14 cellular contexts compared by ENCODE assay signal in genomic region chr5:137218896-137219295, GRCh38.
DNase-seq lines count a peak whose midpoint lies in the region; ATAC-seq and TF ChIP-seq lines count a peak whose summit lies in the region.
"Had no signal": no experiment of that assay in that cellular context is flagged by ENCODE, and none has a peak within 500 bp of the region (broad histone marks: within the 10 kb centered on the region; RNA-seq: fewer than 3 reads in every experiment).

No MANE protein-coding gene starts in this region.

- H3K9me3 ChIP-seq in PC-9 (ENCODE audit: insufficient read depth, low read depth) (no peaks in the 10 kb centered on the region), esophagus squamous epithelium (no peaks in the 10 kb centered on the region)
- H3K9me3 ChIP-seq: right lobe of liver had no signal

- TF ChIP-seq CTCF in HFFc6 (IDR thresholded peaks at IDR 0.05) (no peak), PC-9 (conservative IDR thresholded peaks at IDR 0.05) (no peak), epithelial cell of esophagus (IDR thresholded peaks at IDR 0.05; ENCODE audit: insufficient read depth, low read depth, low read length, missing control alignments) (no peak), esophagus squamous epithelium (IDR thresholded peaks at IDR 0.05) (no peak)

- peak overlapping the region; percentile 61; the same call in 1 of the 2 replicates for H3K27ac Mint-ChIP-seq in HFFc6
- H3K27ac Mint-ChIP-seq: CD8-positive, alpha-beta T cell; stimulated activated naive CD8-positive, alpha-beta T cell treated with anti-CD3 and anti-CD28 coated beads, Interleukin-15, amount 100 ng/mL, for 72 hours had no signal

- peak; percentile 32 for DNase-seq in A172 (ENCODE audit: low spot score)
- no peak for DNase-seq in HFFc6
- DNase-seq in PC-9 = no peak
- DNase-seq in epithelial cell of esophagus (ENCODE audit: low read depth) = peak; percentile 53
- DNase-seq in Right ventricle myocardium superior = no peak
- no peak for DNase-seq in esophagus squamous epithelium (lab: John Stamatoyannopoulos, UW)
- DNase-seq in COLO668 (lab: John Stamatoyannopoulos, UW; ENCODE audit: unreplicated experiment) = no peak
- DNase-seq in NOMO-1 treated with dmso at 0.1 percent for 144 hours (lab: John Stamatoyannopoulos, UW; ENCODE audit: unreplicated experiment) = no peak
- DNase-seq: activated gamma-delta T cell; CD8-positive, alpha-beta T cell; MM.1S; NK-92 treated with Interleukin-12 subunit alpha and Interleukin-12 subunit beta, amount 100 ng/mL, for 24 hours; right lobe of liver; stimulated activated naive CD8-positive, alpha-beta T cell treated with anti-CD3 and anti-CD28 coated beads, Interleukin-15, amount 100 ng/mL, for 72 hours had no signal

- H3K27me3 ChIP-seq in PC-9 (ENCODE audit: insufficient read depth, low read depth) (no peaks in the 10 kb centered on the region), esophagus squamous epithelium (no peaks in the 10 kb centered on the region)
- H3K27me3 ChIP-seq: right lobe of liver had no signal

- CTCF ChIA-PET in PC-9 (lab: Charles Lee) = interaction anchor here (0.6 to 1.8 kb wide), 3 partner anchors 101 to 767 kb away, joined by 3 to 11 read pairs (median 4); no protein-coding TSS in a partner anchor

- intact Hi-C loops in PC-9 (cut with micrococcal nuclease; ENCODE audit: unreplicated experiment) (loop anchor here (1.0 to 2.0 kb wide), 3 partner anchors 16 to 141 kb away; no protein-coding TSS in a partner anchor), Right ventricle myocardium superior (cut with DNase I) (no loop called here), esophagus squamous epithelium (cut with DNase I) (loop anchor here (10.0 kb wide), 1 partner anchor 414 kb away; no protein-coding TSS in a partner anchor)

- no peak overlapping the region for H3K4me3 ChIP-seq in PC-9
- no peak overlapping the region for H3K4me3 ChIP-seq in epithelial cell of esophagus (ENCODE audit: low read length)
- no peak overlapping the region for H3K4me3 ChIP-seq in esophagus squamous epithelium
- H3K4me3 ChIP-seq: right lobe of liver had no signal

- peaks cover 9% of the 10 kb centered on the region for H3F3A ChIP-seq in PC-9 (ENCODE audit: insufficient read depth, low read depth)

- 31 to 40% methylated on average over 1 of the region's 1 CpG for WGBS in esophagus squamous epithelium, 2 donors

- H3K4me1 ChIP-seq in PC-9 (replicated peaks; ENCODE audit: insufficient read depth) (peaks cover 29% of the 10 kb centered on the region), esophagus squamous epithelium (peaks cover 5 to 17% (median 11%) of the 10 kb centered on the region in 3 donors)
- H3K4me1 ChIP-seq: right lobe of liver had no signal

- H2AFZ ChIP-seq in PC-9 = no peak overlapping the region

- H3K27me3 Mint-ChIP-seq in HFFc6 (ENCODE audit: insufficient read depth) = no peaks in the 10 kb centered on the region
- H3K27me3 Mint-ChIP-seq: stimulated activated naive CD8-positive, alpha-beta T cell treated with anti-CD3 and anti-CD28 coated beads, Interleukin-15, amount 100 ng/mL, for 72 hours had no signal

- H3K4me3 Mint-ChIP-seq in HFFc6 = no peak overlapping the region
- H3K4me3 Mint-ChIP-seq: CD8-positive, alpha-beta T cell; stimulated activated naive CD8-positive, alpha-beta T cell treated with anti-CD3 and anti-CD28 coated beads, Interleukin-15, amount 100 ng/mL, for 72 hours had no signal

- H3K4me2 ChIP-seq in PC-9 = peak overlapping the region; percentile 62

- POLR2A ChIA-PET in PC-9 (lab: Charles Lee; ENCODE audit: unreplicated experiment) = no interaction called here

- TF ChIP-seq POLR2A in esophagus squamous epithelium (IDR thresholded peaks at IDR 0.05) = no peak

- no peaks in the 10 kb centered on the region for H3K9me3 Mint-ChIP-seq in HFFc6
- H3K9me3 Mint-ChIP-seq: CD8-positive, alpha-beta T cell; stimulated activated naive CD8-positive, alpha-beta T cell treated with anti-CD3 and anti-CD28 coated beads, Interleukin-15, amount 100 ng/mL, for 72 hours had no signal

- no peaks in the 10 kb centered on the region for H4K20me1 ChIP-seq in PC-9 (ENCODE audit: insufficient read depth)

- ATAC-seq in Right ventricle myocardium superior (ENCODE audit: poor library complexity) = no peak
- ATAC-seq: CD8-positive, alpha-beta T cell; stimulated activated naive CD8-positive, alpha-beta T cell treated with anti-CD3 and anti-CD28 coated beads, Interleukin-15, amount 100 ng/mL, for 72 hours had no signal

- no peaks in the 10 kb centered on the region; the same call in 1 of the 2 replicates for H3K36me3 Mint-ChIP-seq in HFFc6 (ENCODE audit: low read depth)
- H3K36me3 Mint-ChIP-seq: CD8-positive, alpha-beta T cell had no signal

- no TSS peak for BruUV-seq in PC-9 (replicated peaks; lab: Mats Ljungman, UMichigan)

- no peaks in the 10 kb centered on the region for H3K36me3 ChIP-seq in PC-9 (ENCODE audit: low read depth)
- no peaks in the 10 kb centered on the region for H3K36me3 ChIP-seq in esophagus squamous epithelium
- H3K36me3 ChIP-seq: right lobe of liver had no signal

- peak overlapping the region; percentile 48; the same call in 1 of the 2 replicates for H3K27ac ChIP-seq in PC-9
- H3K27ac ChIP-seq in esophagus squamous epithelium = no peak overlapping the region
- H3K27ac ChIP-seq: right lobe of liver had no signal

- H3K9me2 ChIP-seq in PC-9 (ENCODE audit: insufficient read depth) = no peaks in the 10 kb centered on the region

- H3K79me2 ChIP-seq in PC-9 (ENCODE audit: low read depth) = no peaks in the 10 kb centered on the region

- peaks cover 72% of the 10 kb centered on the region for H3K4me1 Mint-ChIP-seq in HFFc6 (ENCODE audit: low read depth)
- H3K4me1 Mint-ChIP-seq: stimulated activated naive CD8-positive, alpha-beta T cell treated with anti-CD3 and anti-CD28 coated beads, Interleukin-15, amount 100 ng/mL, for 72 hours had no signal

Comparison
In these comparisons a context has a peak if more than half of its experiments do, and no peak if none do; other contexts are left out.
1. DNase-seq: peak in A172 (single experiment) and epithelial cell of esophagus (single experiment); none in HFFc6 (single experiment), PC-9 (0 of 2), Right ventricle myocardium superior (single experiment), esophagus squamous epithelium (single experiment), COLO668 (single experiment) and NOMO-1 treated with dmso at 0.1 percent for 144 hours (single experiment).